Comparison of ENCODE assay signal across 1 cellular context in genomic region chr1:47243910-47244309, GRCh38.
TF ChIP-seq lines count a peak whose summit lies in the region.

No MANE protein-coding gene starts in this region.

TF ChIP-seq in K562, 482 proteins besides CTCF, POLR2A, EP300 and RAD21:
- TF ChIP-seq NCOA2 (IDR thresholded peaks at IDR 0.05; ENCODE audit: partially characterized antibody in 2 of 2) (no peak), GABPA (tag; conservative IDR thresholded peaks at IDR 0.05; ENCODE audit: low read depth) (peak; percentile 26; the same call in 1 of the 2 replicates), ELF1 (tag; IDR thresholded peaks at IDR 0.05) (peak; percentile 51), GATAD2A (IDR thresholded peaks at IDR 0.05) (0 out of 2 replicates have a peak, but pooled peaks have one; percentile 17), GABPB2 (CRISPR knock-in tag; conservative IDR thresholded peaks at IDR 0.05) (no peak), CREBBP (IDR thresholded peaks at IDR 0.05; ENCODE audit: low read depth, low read length) (no peak), FOXJ3 (CRISPR knock-in tag; IDR thresholded peaks at IDR 0.05) (no peak), SPI1 (IDR thresholded peaks at IDR 0.05; ENCODE audit: borderline replicate concordance, low read depth, low read length) (0 out of 2 replicates have a peak, but pooled peaks have one; percentile 10), RBM25 (IDR thresholded peaks at IDR 0.05; ENCODE audit: low read depth, low read length, severe bottlenecking) (no peak), ETV1 (tag; conservative IDR thresholded peaks at IDR 0.05; ENCODE audit: low read depth) (peak; percentile 47), GATAD2B (IDR thresholded peaks at IDR 0.05; ENCODE audit: borderline replicate concordance) (no peak)
- TF ChIP-seq, protein P1, sequence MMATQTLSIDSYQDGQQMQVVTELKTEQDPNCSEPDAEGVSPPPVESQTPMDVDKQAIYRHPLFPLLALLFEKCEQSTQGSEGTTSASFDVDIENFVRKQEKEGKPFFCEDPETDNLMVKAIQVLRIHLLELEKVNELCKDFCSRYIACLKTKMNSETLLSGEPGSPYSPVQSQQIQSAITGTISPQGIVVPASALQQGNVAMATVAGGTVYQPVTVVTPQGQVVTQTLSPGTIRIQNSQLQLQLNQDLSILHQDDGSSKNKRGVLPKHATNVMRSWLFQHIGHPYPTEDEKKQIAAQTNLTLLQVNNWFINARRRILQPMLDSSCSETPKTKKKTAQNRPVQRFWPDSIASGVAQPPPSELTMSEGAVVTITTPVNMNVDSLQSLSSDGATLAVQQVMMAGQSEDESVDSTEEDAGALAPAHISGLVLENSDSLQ (IDR thresholded peaks at IDR 0.05) = no peak
